In genomic region chr4:189143255-189143654, GRCh38 we compare ENCODE assay signal across 17 cellular contexts.
DNase-seq lines count a peak whose midpoint lies in the region; TF ChIP-seq lines count a peak whose summit lies in the region.
"Had no signal": no experiment of that assay in that cellular context is flagged by ENCODE, and none has a peak within 500 bp of the region (broad histone marks: within the 10 kb centered on the region; RNA-seq: fewer than 3 reads in every experiment).

No MANE protein-coding gene starts in this region.

- H2BK12ac ChIP-seq in mesenchymal stem cell (ENCODE audit: low read length in 2 of 2): no peak overlapping the region

- no peak overlapping the region for H3K14ac ChIP-seq in mesenchymal stem cell (ENCODE audit: low read length in 2 of 2)

- 94% methylated on average over 4 of the region's 4 CpGs for WGBS in mesenchymal stem cell
- WGBS in lower leg skin, 2 donors: 48 to 51% methylated on average over 4 of the region's 4 CpGs

- H2AFZ ChIP-seq in mesenchymal stem cell (ENCODE audit: low read depth, low read length): no peak overlapping the region

- H3K9me3 ChIP-seq in mesenchymal stem cell (ENCODE audit: control insufficient read depth, low read length): no peaks in the 10 kb centered on the region
- H3K9me3 ChIP-seq: right lobe of liver had no signal

- no peak overlapping the region for H4K91ac ChIP-seq in mesenchymal stem cell (ENCODE audit: low read length)

- H3K27me3 ChIP-seq in mesenchymal stem cell (ENCODE audit: control insufficient read depth in 1 of 2, insufficient read depth in 1 of 2, low read length in 2 of 2): no peaks in the 10 kb centered on the region
- H3K27me3 ChIP-seq: right lobe of liver had no signal

- H3K23ac ChIP-seq in mesenchymal stem cell (ENCODE audit: low read length in 2 of 2): no peak overlapping the region

- H2BK120ac ChIP-seq in mesenchymal stem cell (ENCODE audit: low read depth, low read length): no peak overlapping the region

- H3K36me3 ChIP-seq in mesenchymal stem cell (ENCODE audit: control insufficient read depth in 1 of 2, insufficient read depth in 2 of 2, low read depth in 1 of 2, low read length in 2 of 2): no peaks in the 10 kb centered on the region
- H3K36me3 ChIP-seq: right lobe of liver had no signal

- no peak overlapping the region for H3K4me2 ChIP-seq in mesenchymal stem cell (ENCODE audit: low read length, poor library complexity, severe bottlenecking)

- no peak overlapping the region for H2BK5ac ChIP-seq in mesenchymal stem cell (ENCODE audit: low read depth, low read length, poor library complexity, severe bottlenecking)

- H3K4me1 ChIP-seq in mesenchymal stem cell (ENCODE audit: control insufficient read depth, insufficient read depth, low read depth, low read length): peaks cover 3% of the 10 kb centered on the region

- H3K4ac ChIP-seq in mesenchymal stem cell (ENCODE audit: low read depth in 1 of 2, low read length in 2 of 2): no peak overlapping the region

- H3K79me1 ChIP-seq in mesenchymal stem cell (replicated peaks; ENCODE audit: low read length, poor library complexity, severe bottlenecking): no peaks in the 10 kb centered on the region

- no peak overlapping the region for H3K9ac ChIP-seq in mesenchymal stem cell (ENCODE audit: low read length)

- peak; percentile 35 for DNase-seq in EL
- peak; percentile 65 for DNase-seq in LNCaP clone FGC (ENCODE audit: low read depth)
- peak; percentile 9 for DNase-seq in amniotic epithelial cell (ENCODE audit: low read depth)
- peak; percentile 80 for DNase-seq in mesenchymal stem cell
- no peak for DNase-seq in HT-29 (ENCODE audit: low spot score)
- DNase-seq in NCI-H510A treated with DMSO at 0.1 percent for 48 hours (lab: John Stamatoyannopoulos, UW): no peak
- DNase-seq in foreskin fibroblast: no peak
- no peak for DNase-seq in lower leg skin (ENCODE audit: low spot score in 2 of 2)
- DNase-seq: activated CD4-positive, alpha-beta memory T cell treated with anti-CD3 and anti-CD28 coated beads, Interleukin-2, amount 10 ng/mL, durations not matched to agents 7 days and 5 days; aorta; DND-41; glutamatergic neuron; GOT3; NCI-H226; right lobe of liver; stimulated activated CD4-positive, alpha-beta T cell treated with anti-CD3 and anti-CD28 coated beads, Interleukin-1b, Interleukin-23, amount 100 ng/mL, for 48 hours had no signal

- H3K27ac ChIP-seq in mesenchymal stem cell (ENCODE audit: low read length, poor library complexity, severe bottlenecking): no peak overlapping the region
- H3K27ac ChIP-seq: right lobe of liver had no signal

- H2BK15ac ChIP-seq in mesenchymal stem cell (ENCODE audit: low read depth, poor library complexity, severe bottlenecking): no peak overlapping the region

- intact Hi-C loops in lower leg skin (cut with DNase I; ENCODE audit: low total_unique reads): no loop called here

- no peak overlapping the region for H3K18ac ChIP-seq in mesenchymal stem cell (ENCODE audit: low read depth in 1 of 2, low read length in 2 of 2)

- no peak for TF ChIP-seq POLR2A in lower leg skin (IDR thresholded peaks at IDR 0.05)

- TF ChIP-seq CTCF in LNCaP clone FGC (IDR thresholded peaks at IDR 0.05; ENCODE audit: control insufficient read depth, extremely low read depth, insufficient read depth) (no peak), foreskin fibroblast (IDR thresholded peaks at IDR 0.05; ENCODE audit: low read depth, low read length) (no peak), lower leg skin (IDR thresholded peaks at IDR 0.05) (no peak)

- no peak overlapping the region for H2AK5ac ChIP-seq in mesenchymal stem cell (ENCODE audit: low read length, severe bottlenecking)

- no peak overlapping the region for H3K4me3 ChIP-seq in LNCaP clone FGC (ENCODE audit: low read depth, low read length)
- H3K4me3 ChIP-seq in mesenchymal stem cell (ENCODE audit: insufficient read depth in 1 of 2, low read depth in 1 of 2, low read length in 2 of 2): no peak overlapping the region
- no peak overlapping the region for H3K4me3 ChIP-seq in foreskin fibroblast (ENCODE audit: low read depth in 1 of 2, low read length in 2 of 2)
- H3K4me3 ChIP-seq in lower leg skin (ENCODE audit: low read depth, poor library complexity, severe bottlenecking): no peak overlapping the region
- H3K4me3 ChIP-seq: GM12878, right lobe of liver had no signal

- H4K8ac ChIP-seq in mesenchymal stem cell (ENCODE audit: low read length): no peak overlapping the region

Comparison
In these comparisons a context has a peak if more than half of its experiments do, and no peak if none do; other contexts are left out.
1. DNase-seq: peak in EL (single experiment), LNCaP clone FGC (single experiment), amniotic epithelial cell (single experiment) and mesenchymal stem cell (single experiment); none in HT-29 (single experiment), NCI-H510A treated with DMSO at 0.1 percent for 48 hours (single experiment), foreskin fibroblast (0 of 2) and lower leg skin (0 of 2).